Comparison of ENCODE assay signal across 16 cellular contexts in the genomic region with DNA sequence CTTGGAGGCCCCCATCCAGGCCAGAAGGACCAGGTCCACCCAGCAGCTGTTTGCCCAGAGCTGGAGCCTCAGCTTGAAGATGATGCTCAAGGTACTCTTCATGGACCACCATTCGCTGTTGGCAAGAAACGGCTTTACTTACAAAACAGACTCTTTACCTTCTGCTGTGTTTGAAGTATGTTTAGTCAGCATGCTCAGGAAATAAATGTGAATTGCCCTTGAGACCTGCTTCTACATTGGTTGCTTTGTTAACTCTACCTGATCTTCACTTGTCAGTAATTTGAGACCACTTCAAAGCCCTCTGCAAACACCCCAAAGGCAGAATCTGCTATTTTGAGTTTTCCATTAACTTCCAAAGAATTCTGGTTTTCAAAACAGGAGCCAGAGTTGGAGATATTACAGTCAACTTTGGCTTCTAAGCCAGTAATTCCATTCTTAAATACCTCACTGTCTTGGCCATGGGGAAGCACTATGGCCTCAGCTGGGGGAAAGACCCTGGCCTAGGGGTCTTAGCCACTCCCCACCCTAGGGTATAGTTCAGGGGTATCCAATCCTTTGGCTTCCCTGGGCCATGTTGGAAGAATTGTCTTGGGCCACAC. TPM values are rescaled to one million over a fixed set of nuclear protein-coding genes. Genes with fewer than 3 reads are reported as not detected.
"Had no signal": no experiment of that assay in that cellular context is flagged by ENCODE, and none has a peak within 500 bp of the region (broad histone marks: within the 10 kb centered on the region; RNA-seq: fewer than 3 reads in every experiment).

No MANE protein-coding gene starts in this region.

- H3K4me3 Mint-ChIP-seq: activated T-cell treated with anti-CD3 and anti-CD28 coated beads, Interleukin-2, amount 50 U/mL, for 72 hours; endodermal cell; stimulated activated memory B cell treated with anti-CD40 and anti-IgM and Interleukin-4, amounts not matched to agents 10 μg/mL and 1 μg/mL and 100 μg/mL, for 72 hours had no signal

- DNase-seq: activated CD4-positive, alpha-beta T cell treated with anti-CD3 and anti-CD28 coated beads for 1 hour; activated CD4-positive, alpha-beta T cell treated with anti-CD3 and anti-CD28 coated beads, Interleukin-2, amount 50 U/mL, for 4 hours; activated gamma-delta T cell treated with Interleukin-2 at 50 U/mL for 16 hours; activated T-cell treated with anti-CD3 and anti-CD28 coated beads, Interleukin-2, amount 50 U/mL, for 72 hours; dorsolateral prefrontal cortex; endodermal cell; left colon; stimulated activated CD4-positive, alpha-beta T cell treated with anti-CD3 and anti-CD28 coated beads, Interleukin-2, amount 100 ng/mL, for 48 hours; thyroid gland had no signal

- H3K9me3 ChIP-seq: gastroesophageal sphincter, thyroid gland had no signal

- H3K9me3 Mint-ChIP-seq: activated T-cell treated with anti-CD3 and anti-CD28 coated beads, Interleukin-2, amount 50 U/mL, for 72 hours; endodermal cell; naive thymus-derived CD8-positive, alpha-beta T cell; stimulated activated memory B cell treated with anti-CD40 and anti-IgM and Interleukin-4, amounts not matched to agents 10 μg/mL and 1 μg/mL and 100 μg/mL, for 72 hours had no signal

- H3K27me3 ChIP-seq: dorsolateral prefrontal cortex, gastroesophageal sphincter, thyroid gland had no signal

- H3K27me3 Mint-ChIP-seq: naive thymus-derived CD8-positive, alpha-beta T cell; stimulated activated memory B cell treated with anti-CD40 and anti-IgM and Interleukin-4, amounts not matched to agents 10 μg/mL and 1 μg/mL and 100 μg/mL, for 72 hours had no signal

- H3K27ac ChIP-seq: dorsolateral prefrontal cortex, gastroesophageal sphincter, SK-N-MC, thyroid gland had no signal

- H3K27ac Mint-ChIP-seq: activated T-cell treated with anti-CD3 and anti-CD28 coated beads, Interleukin-2, amount 50 U/mL, for 72 hours; endodermal cell; stimulated activated memory B cell treated with anti-CD40 and anti-IgM and Interleukin-4, amounts not matched to agents 10 μg/mL and 1 μg/mL and 100 μg/mL, for 72 hours had no signal

- ATAC-seq: activated T-cell treated with anti-CD3 and anti-CD28 coated beads, Interleukin-2, amount 50 U/mL, for 72 hours; gastroesophageal sphincter; left colon; naive thymus-derived CD8-positive, alpha-beta T cell; stimulated activated memory B cell treated with anti-CD40 and anti-IgM and Interleukin-4, amounts not matched to agents 10 μg/mL and 1 μg/mL and 100 μg/mL, for 72 hours had no signal

- H3K4me3 ChIP-seq: gastroesophageal sphincter, SK-N-MC, thyroid gland had no signal

RNA-seq across cellular contexts. Expression of a gene that starts 50.0 kb away (rescaled TPM):
- total RNA-seq: astrocyte, epithelial cell of proximal tubule, mucosa of gallbladder had no signal
